ENCODE assay signal across 21 cellular contexts in the genomic region with DNA sequence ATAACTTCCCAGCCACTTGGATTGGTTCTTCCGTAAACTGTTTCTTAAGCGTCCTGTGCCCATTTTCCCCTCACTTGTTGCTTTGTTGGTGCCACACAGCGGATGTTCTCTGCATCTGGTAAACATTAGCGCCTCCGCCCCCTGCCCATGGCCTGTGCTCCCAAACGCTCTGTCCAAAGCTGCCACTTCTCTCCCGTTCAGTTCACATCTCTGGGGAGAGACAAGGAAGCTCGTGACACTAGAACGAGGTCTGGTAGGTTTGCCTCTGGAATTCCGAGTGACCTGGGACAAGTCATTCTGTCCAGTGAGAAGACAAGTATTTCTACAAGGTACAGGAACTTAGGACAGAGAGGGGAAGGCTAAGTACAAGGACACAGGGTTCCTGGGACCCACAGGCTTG. TPM values are rescaled to one million over a fixed set of nuclear protein-coding genes. Genes with fewer than 3 reads are reported as not detected.
DNase-seq lines count a peak whose midpoint lies in the region; ATAC-seq and TF ChIP-seq lines count a peak whose summit lies in the region.
"Had no signal": no experiment of that assay in that cellular context is flagged by ENCODE, and none has a peak within 500 bp of the region (broad histone marks: within the 10 kb centered on the region; RNA-seq: fewer than 3 reads in every experiment).

No MANE protein-coding gene starts in this region.

- no peaks in the 10 kb centered on the region for H3K79me2 ChIP-seq in osteoblast (ENCODE audit: insufficient read depth, low read length)

- H3K4me3 ChIP-seq in osteoblast (ENCODE audit: insufficient read depth, low read length) = no peak overlapping the region
- H3K4me3 ChIP-seq: BLaER1 had no signal

- peaks cover 29% of the 10 kb centered on the region for H3K36me3 ChIP-seq in osteoblast (ENCODE audit: insufficient read depth, low read length)

- H3K27me3 ChIP-seq in osteoblast (ENCODE audit: insufficient read depth, low read length) = no peaks in the 10 kb centered on the region
- H3K27me3 ChIP-seq: BLaER1 had no signal

- H4K20me1 ChIP-seq in osteoblast (ENCODE audit: insufficient read depth, low read length) = no peaks in the 10 kb centered on the region

- H2AFZ ChIP-seq in osteoblast (ENCODE audit: low read length) = no peak overlapping the region

- peak; percentile 37 for DNase-seq in activated effector memory CD4-positive, alpha-beta T cell treated with anti-CD3 and anti-CD28 coated beads, Interleukin-2, amount 50 U/mL, for 16 hours
- DNase-seq in activated effector memory CD4-positive, alpha-beta T cell treated with Interleukin-2 at 50 U/mL for 16 hours = no peak
- peak; percentile 13 for DNase-seq in ecto neural progenitor cell (ENCODE audit: low spot score)
- peak; percentile 84 for DNase-seq in osteoblast (ENCODE audit: insufficient read length, low spot score, missing footprints)
- no peak for DNase-seq in HCEC 1CT
- DNase-seq in pons (ENCODE audit: low spot score) = no peak
- DNase-seq: CD4-positive, alpha-beta T cell; KBM-7; NCI-H1105 treated with DMSO at 0.1 percent for 48 hours; NCI-H146; NCI-H1930; NCI-H2107; NCI-H446; NCI-H524 treated with DMSO at 0.1 percent for 48 hours; NCI-H774; PC-3 had no signal

- no peak for ATAC-seq in GM18502 (IDR thresholded peaks at IDR 0.05; ENCODE audit: poor library complexity, unreplicated experiment)
- ATAC-seq: PC-3 had no signal

- no peak for TF ChIP-seq CTCF in osteoblast (IDR thresholded peaks at IDR 0.05; ENCODE audit: extremely low read depth, low read depth, low read length)

- H3K9me3 ChIP-seq in osteoblast (ENCODE audit: low read depth, low read length) = no peaks in the 10 kb centered on the region
- H3K9me3 ChIP-seq: BLaER1 had no signal

- H3K27ac ChIP-seq in osteoblast (ENCODE audit: low read depth, low read length) = no peak overlapping the region
- H3K27ac ChIP-seq: BLaER1 had no signal

- no peak overlapping the region for H3K4me2 ChIP-seq in osteoblast (ENCODE audit: insufficient read depth, low read length)
- H3K4me2 ChIP-seq: BLaER1 had no signal

- no peaks in the 10 kb centered on the region for H3K4me1 ChIP-seq in osteoblast (ENCODE audit: insufficient read depth, low read length)
- H3K4me1 ChIP-seq: BLaER1 had no signal

RNA-seq across cellular contexts. Expression of gene COPS9, which starts 9.4 kb away (rescaled TPM):
- total RNA-seq in osteoblast = 70.2 and 84.9 TPM in 2 replicates

RNA-seq across cellular contexts. Expression of gene OTOS, which starts 13.7 kb away (rescaled TPM):
- total RNA-seq in osteoblast = not detected in 2 replicates
- total RNA-seq: CD4-positive, alpha-beta T cell; H4; LHCN-M2; MCF 10A; PC-3 had no signal

Comparison
In these comparisons a context has a peak if more than half of its experiments do, and no peak if none do; other contexts are left out.
1. DNase-seq: peak in activated effector memory CD4-positive, alpha-beta T cell treated with anti-CD3 and anti-CD28 coated beads, Interleukin-2, amount 50 U/mL, for 16 hours (single experiment), ecto neural progenitor cell (single experiment) and osteoblast (single experiment); none in activated effector memory CD4-positive, alpha-beta T cell treated with Interleukin-2 at 50 U/mL for 16 hours (single experiment), HCEC 1CT (single experiment) and pons (single experiment).